22 cellular contexts compared by ENCODE assay signal in the genomic region with DNA sequence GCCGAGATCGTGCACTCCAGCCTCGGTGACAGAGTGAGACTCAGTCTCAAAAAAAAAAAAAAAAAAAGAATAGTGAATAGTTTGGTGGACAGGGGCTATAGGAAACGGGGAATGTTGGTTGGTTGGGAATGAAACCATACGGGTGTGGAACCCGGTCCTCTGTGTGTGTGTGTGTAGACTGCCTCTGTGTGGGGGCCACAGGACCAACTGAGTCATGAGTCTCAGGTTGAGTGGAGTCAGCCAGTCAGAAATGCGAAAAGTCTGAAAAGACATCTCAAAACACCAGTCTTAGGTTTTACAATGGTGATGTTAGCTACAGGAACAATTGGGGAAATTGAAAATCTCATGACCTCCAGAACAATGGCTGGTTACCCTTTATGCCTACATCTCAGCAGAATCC. TPM values are rescaled to one million over a fixed set of nuclear protein-coding genes. Genes with fewer than 3 reads are reported as not detected.
"Had no signal": no experiment of that assay in that cellular context is flagged by ENCODE, and none has a peak within 500 bp of the region (broad histone marks: within the 10 kb centered on the region; RNA-seq: fewer than 3 reads in every experiment).

No MANE protein-coding gene starts in this region.

- H3K36me3 ChIP-seq: breast epithelium, gastroesophageal sphincter, left ventricle myocardium inferior, SJSA1, thoracic aorta had no signal

- H3K9me3 ChIP-seq: breast epithelium, gastroesophageal sphincter, left ventricle myocardium inferior, SJSA1, thoracic aorta had no signal

- H3K27me3 Mint-ChIP-seq: activated naive CD8-positive, alpha-beta T cell treated with anti-CD3 and anti-CD28 coated beads, Interleukin-2, amount 10 ng/mL, durations not matched to agents 7 days and 5 days; memory B cell; natural killer cell treated with Interleukin-12 subunit alpha and Interleukin-12 subunit beta and Interleukin-15 and Interleukin-18, amount 100 ng/mL, for 72 hours; stimulated activated naive B cell treated with anti-CD40 and anti-IgM and Interleukin-4, amounts not matched to agents 10 μg/mL and 1 μg/mL and 100 μg/mL, for 72 hours had no signal

- H3K9me3 Mint-ChIP-seq: activated naive CD8-positive, alpha-beta T cell treated with anti-CD3 and anti-CD28 coated beads, Interleukin-2, amount 10 ng/mL, durations not matched to agents 7 days and 5 days; natural killer cell treated with Interleukin-12 subunit alpha and Interleukin-12 subunit beta and Interleukin-15 and Interleukin-18, amount 100 ng/mL, for 72 hours had no signal

- H3K27ac ChIP-seq: breast epithelium, gastroesophageal sphincter, left ventricle myocardium inferior, RWPE1, SJSA1, thoracic aorta, VCaP had no signal

- H3K4me3 Mint-ChIP-seq: activated naive CD8-positive, alpha-beta T cell treated with anti-CD3 and anti-CD28 coated beads, Interleukin-2, amount 10 ng/mL, durations not matched to agents 7 days and 5 days; memory B cell; natural killer cell treated with Interleukin-12 subunit alpha and Interleukin-12 subunit beta and Interleukin-15 and Interleukin-18, amount 100 ng/mL, for 72 hours; stimulated activated naive B cell treated with anti-CD40 and anti-IgM and Interleukin-4, amounts not matched to agents 10 μg/mL and 1 μg/mL and 100 μg/mL, for 72 hours had no signal

- H3K4me3 ChIP-seq: breast epithelium, gastroesophageal sphincter, left ventricle myocardium inferior, SJSA1, thoracic aorta had no signal

- H3K27ac Mint-ChIP-seq: activated naive CD8-positive, alpha-beta T cell treated with anti-CD3 and anti-CD28 coated beads, Interleukin-2, amount 10 ng/mL, durations not matched to agents 7 days and 5 days; memory B cell; natural killer cell treated with Interleukin-12 subunit alpha and Interleukin-12 subunit beta and Interleukin-15 and Interleukin-18, amount 100 ng/mL, for 72 hours; stimulated activated naive B cell treated with anti-CD40 and anti-IgM and Interleukin-4, amounts not matched to agents 10 μg/mL and 1 μg/mL and 100 μg/mL, for 72 hours had no signal

- H3K36me3 Mint-ChIP-seq: activated naive CD8-positive, alpha-beta T cell treated with anti-CD3 and anti-CD28 coated beads, Interleukin-2, amount 10 ng/mL, durations not matched to agents 7 days and 5 days; memory B cell; natural killer cell treated with Interleukin-12 subunit alpha and Interleukin-12 subunit beta and Interleukin-15 and Interleukin-18, amount 100 ng/mL, for 72 hours had no signal

- H3K4me1 ChIP-seq: breast epithelium, gastroesophageal sphincter, SJSA1 had no signal

- H3K27me3 ChIP-seq: breast epithelium, gastroesophageal sphincter, SJSA1 had no signal

- DNase-seq: activated naive CD8-positive, alpha-beta T cell treated with anti-CD3 and anti-CD28 coated beads, Interleukin-2, amount 10 ng/mL, durations not matched to agents 7 days and 5 days; dermis blood vessel endothelial cell; kidney; left ventricle myocardium inferior; occipital lobe; stimulated activated naive B cell treated with anti-CD40 and anti-IgM and Interleukin-4, amounts not matched to agents 10 μg/mL and 1 μg/mL and 100 μg/mL, for 72 hours; SW 1271 had no signal

- ATAC-seq: gastroesophageal sphincter; natural killer cell treated with Interleukin-12 subunit alpha and Interleukin-12 subunit beta and Interleukin-15 and Interleukin-18, amount 100 ng/mL, for 72 hours; sciatic nerve; stimulated activated naive B cell treated with anti-CD40 and anti-IgM and Interleukin-4, amounts not matched to agents 10 μg/mL and 1 μg/mL and 100 μg/mL, for 72 hours had no signal

RNA-seq across cellular contexts. Expression of gene ZDHHC19, which starts 44.5 kb away (rescaled TPM):
- total RNA-seq: activated CD8-positive, alpha-beta memory T cell treated with anti-CD3 and anti-CD28 coated beads for 36 hours; activated naive CD8-positive, alpha-beta T cell treated with anti-CD3 and anti-CD28 coated beads, Interleukin-2, amount 10 ng/mL, durations not matched to agents 7 days and 5 days; breast epithelium; cerebellum; dermis blood vessel endothelial cell; epithelial cell of proximal tubule; gastroesophageal sphincter; left ventricle myocardium inferior; occipital lobe; pulmonary artery endothelial cell; sciatic nerve; SJSA1; ureter had no signal
- polyA plus RNA-seq: aorta had no signal

RNA-seq across cellular contexts. Expression of gene SLC51A, which starts 49.6 kb away (rescaled TPM):
- total RNA-seq: activated CD8-positive, alpha-beta memory T cell treated with anti-CD3 and anti-CD28 coated beads for 36 hours; activated naive CD8-positive, alpha-beta T cell treated with anti-CD3 and anti-CD28 coated beads, Interleukin-2, amount 10 ng/mL, durations not matched to agents 7 days and 5 days; breast epithelium; cerebellum; dermis blood vessel endothelial cell; gastroesophageal sphincter; left ventricle myocardium inferior; natural killer cell treated with Interleukin-12 subunit alpha and Interleukin-12 subunit beta and Interleukin-15 and Interleukin-18, amount 100 ng/mL, for 72 hours; occipital lobe; pulmonary artery endothelial cell; SJSA1; thoracic aorta; ureter had no signal
